Comparison of ENCODE assay signal across 15 cellular contexts in genomic region chr11:35014352-35014751, GRCh38.
A peak's percentile ranks its signal among the peaks of the same experiment; 100 is the strongest.
DNase-seq lines count a peak whose midpoint lies in the region; ATAC-seq and TF ChIP-seq lines count a peak whose summit lies in the region.
"Had no signal": no experiment of that assay in that cellular context is flagged by ENCODE, and none has a peak within 500 bp of the region (broad histone marks: within the 10 kb centered on the region; RNA-seq: fewer than 3 reads in every experiment).

No MANE protein-coding gene starts in this region.

- peaks cover 6% of the 10 kb centered on the region for H3K4me1 ChIP-seq in fibroblast of lung (ENCODE audit: control insufficient read depth, extremely low read depth, insufficient read depth, low read length)

- peak overlapping the region; percentile 64 for H3K4me2 ChIP-seq in fibroblast of lung (ENCODE audit: extremely low read depth, insufficient read depth, low read length)

- no peak overlapping the region for H2AFZ ChIP-seq in fibroblast of lung (ENCODE audit: low read length)

- no peak overlapping the region for H3K9ac ChIP-seq in fibroblast of lung (ENCODE audit: insufficient read depth, low read length)

- H3K27me3 ChIP-seq in fibroblast of lung (ENCODE audit: control insufficient read depth, insufficient read depth, low read length) (no peaks in the 10 kb centered on the region), H7 (ENCODE audit: control insufficient read depth, insufficient read depth, low read length) (no peaks in the 10 kb centered on the region)

- H3K79me2 ChIP-seq in fibroblast of lung (ENCODE audit: control insufficient read depth, insufficient read depth, low read length), result no peaks in the 10 kb centered on the region

- no peak overlapping the region for H3K4me3 Mint-ChIP-seq in T-helper 1 cell treated with Interleukin-12 subunit alpha and Interleukin-12 subunit beta and Interleukin-4 antibody, amounts not matched to agents 30 μg/mL and 1 μg/mL, for 36 hours
- H3K4me3 Mint-ChIP-seq in stimulated activated memory B cell treated with anti-CD40 and anti-IgM and Interleukin-4, amounts not matched to agents 10 μg/mL and 1 μg/mL and 100 μg/mL, for 72 hours, result no peak overlapping the region

- H3K27me3 Mint-ChIP-seq in T-helper 1 cell treated with Interleukin-12 subunit alpha and Interleukin-12 subunit beta and Interleukin-4 antibody, amounts not matched to agents 30 μg/mL and 1 μg/mL, for 36 hours (ENCODE audit: low read depth), result peaks cover 36% of the 10 kb centered on the region
- H3K27me3 Mint-ChIP-seq in stimulated activated memory B cell treated with anti-CD40 and anti-IgM and Interleukin-4, amounts not matched to agents 10 μg/mL and 1 μg/mL and 100 μg/mL, for 72 hours, result no peaks in the 10 kb centered on the region

- DNase-seq in T-helper 1 cell (no peak), fibroblast of lung (ENCODE audit: low read depth in 2 of 2) (peak; percentile 86 to 94), H7 (no peak), middle frontal gyrus (ENCODE audit: extremely low spot score, low spot score) (no peak), HT-29 (ENCODE audit: low spot score) (no peak)
- DNase-seq: activated effector memory CD4-positive, alpha-beta T cell treated with anti-CD3 and anti-CD28 coated beads, Interleukin-2, amount 50 U/mL, for 16 hours; left cardiac atrium; NCI-H1105; psoas muscle had no signal

- H3K9me3 ChIP-seq in fibroblast of lung (ENCODE audit: control insufficient read depth, insufficient read depth, low read depth, low read length), result no peaks in the 10 kb centered on the region
- H3K9me3 ChIP-seq: psoas muscle had no signal

- peaks cover 26% of the 10 kb centered on the region for H3K4me1 Mint-ChIP-seq in T-helper 1 cell treated with Interleukin-12 subunit alpha and Interleukin-12 subunit beta and Interleukin-4 antibody, amounts not matched to agents 30 μg/mL and 1 μg/mL, for 36 hours (ENCODE audit: low read depth)
- H3K4me1 Mint-ChIP-seq in stimulated activated memory B cell treated with anti-CD40 and anti-IgM and Interleukin-4, amounts not matched to agents 10 μg/mL and 1 μg/mL and 100 μg/mL, for 72 hours, result peaks cover 28% of the 10 kb centered on the region

- no peaks in the 10 kb centered on the region for H3K36me3 ChIP-seq in fibroblast of lung (ENCODE audit: control insufficient read depth, insufficient read depth, low read length)
- H3K36me3 ChIP-seq in H7 (replicated peaks; ENCODE audit: control insufficient read depth, insufficient read depth, low read length), result no peaks in the 10 kb centered on the region

- peak overlapping the region; percentile 88 for H3K27ac Mint-ChIP-seq in T-helper 1 cell treated with Interleukin-12 subunit alpha and Interleukin-12 subunit beta and Interleukin-4 antibody, amounts not matched to agents 30 μg/mL and 1 μg/mL, for 36 hours
- peak overlapping the region; percentile 90 for H3K27ac Mint-ChIP-seq in stimulated activated memory B cell treated with anti-CD40 and anti-IgM and Interleukin-4, amounts not matched to agents 10 μg/mL and 1 μg/mL and 100 μg/mL, for 72 hours

- peak; percentile 99 for ATAC-seq in SK-N-SH treated with all-trans-retinoic acid at 6 μM for 48 hours
- ATAC-seq in stimulated activated memory B cell treated with anti-CD40 and anti-IgM and Interleukin-4, amounts not matched to agents 10 μg/mL and 1 μg/mL and 100 μg/mL, for 72 hours, result no peak
- ATAC-seq: HCT116, psoas muscle had no signal

- no peak overlapping the region for H3K4me3 ChIP-seq in fibroblast of lung (replicated peaks in 1 of 4; ENCODE audit: control extremely low read depth in 1 of 4, insufficient read depth in 1 of 4, low read depth in 3 of 4, low read length in 4 of 4)
- no peak overlapping the region for H3K4me3 ChIP-seq in H7 (ENCODE audit: insufficient read depth, low read depth, low read length)
- H3K4me3 ChIP-seq: psoas muscle had no signal

- H3K27ac ChIP-seq in fibroblast of lung (ENCODE audit: insufficient read depth, low read length), result peak overlapping the region; percentile 64
- H3K27ac ChIP-seq: 22Rv1, epithelial cell of prostate, psoas muscle had no signal

- no peak for TF ChIP-seq CTCF in fibroblast of lung (conservative IDR thresholded peaks at IDR 0.05 in 1 of 2, IDR thresholded peaks at IDR 0.05 in 1 of 2; ENCODE audit: low read depth in 1 of 2, low read length in 2 of 2)

- H3K9me3 Mint-ChIP-seq in T-helper 1 cell treated with Interleukin-12 subunit alpha and Interleukin-12 subunit beta and Interleukin-4 antibody, amounts not matched to agents 30 μg/mL and 1 μg/mL, for 36 hours, result no peaks in the 10 kb centered on the region
- H3K9me3 Mint-ChIP-seq in stimulated activated memory B cell treated with anti-CD40 and anti-IgM and Interleukin-4, amounts not matched to agents 10 μg/mL and 1 μg/mL and 100 μg/mL, for 72 hours, result no peaks in the 10 kb centered on the region

- no peaks in the 10 kb centered on the region for H4K20me1 ChIP-seq in fibroblast of lung (ENCODE audit: control insufficient read depth, extremely low read depth, insufficient read depth, low read length)

- no peaks in the 10 kb centered on the region for H3K36me3 Mint-ChIP-seq in T-helper 1 cell treated with Interleukin-12 subunit alpha and Interleukin-12 subunit beta and Interleukin-4 antibody, amounts not matched to agents 30 μg/mL and 1 μg/mL, for 36 hours (ENCODE audit: low read depth)
- H3K36me3 Mint-ChIP-seq in stimulated activated memory B cell treated with anti-CD40 and anti-IgM and Interleukin-4, amounts not matched to agents 10 μg/mL and 1 μg/mL and 100 μg/mL, for 72 hours, result no peaks in the 10 kb centered on the region

TF ChIP-seq in SK-N-SH treated with all-trans-retinoic acid at 6 μM for 48 hours, 23 proteins besides CTCF, POLR2A, EP300 and RAD21 (continues in another document):
- TF ChIP-seq ARNTL (CRISPR knock-in tag; IDR thresholded peaks at IDR 0.05; ENCODE audit: borderline replicate concordance, low read depth) (no peak), TSHZ2 (CRISPR knock-in tag; IDR thresholded peaks at IDR 0.05) (no peak), GLIS3 (CRISPR knock-in tag; IDR thresholded peaks at IDR 0.05) (no peak), ZNF565 (CRISPR knock-in tag; conservative IDR thresholded peaks at IDR 0.05; ENCODE audit: low read depth) (no peak), ZC3H10 (CRISPR knock-in tag; IDR thresholded peaks at IDR 0.05) (no peak), OSR1 (CRISPR knock-in tag; IDR thresholded peaks at IDR 0.05) (no peak), SNAI2 (CRISPR knock-in tag; IDR thresholded peaks at IDR 0.05) (no peak), PPARA (CRISPR knock-in tag; IDR thresholded peaks at IDR 0.05; ENCODE audit: borderline replicate concordance) (no peak)
- TF ChIP-seq, protein P1, sequence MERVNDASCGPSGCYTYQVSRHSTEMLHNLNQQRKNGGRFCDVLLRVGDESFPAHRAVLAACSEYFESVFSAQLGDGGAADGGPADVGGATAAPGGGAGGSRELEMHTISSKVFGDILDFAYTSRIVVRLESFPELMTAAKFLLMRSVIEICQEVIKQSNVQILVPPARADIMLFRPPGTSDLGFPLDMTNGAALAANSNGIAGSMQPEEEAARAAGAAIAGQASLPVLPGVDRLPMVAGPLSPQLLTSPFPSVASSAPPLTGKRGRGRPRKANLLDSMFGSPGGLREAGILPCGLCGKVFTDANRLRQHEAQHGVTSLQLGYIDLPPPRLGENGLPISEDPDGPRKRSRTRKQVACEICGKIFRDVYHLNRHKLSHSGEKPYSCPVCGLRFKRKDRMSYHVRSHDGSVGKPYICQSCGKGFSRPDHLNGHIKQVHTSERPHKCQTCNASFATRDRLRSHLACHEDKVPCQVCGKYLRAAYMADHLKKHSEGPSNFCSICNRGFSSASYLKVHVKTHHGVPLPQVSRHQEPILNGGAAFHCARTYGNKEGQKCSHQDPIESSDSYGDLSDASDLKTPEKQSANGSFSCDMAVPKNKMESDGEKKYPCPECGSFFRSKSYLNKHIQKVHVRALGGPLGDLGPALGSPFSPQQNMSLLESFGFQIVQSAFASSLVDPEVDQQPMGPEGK (CRISPR knock-in tag; IDR thresholded peaks at IDR 0.05; ENCODE audit: borderline replicate concordance), result no peak
- TF ChIP-seq, protein P2, sequence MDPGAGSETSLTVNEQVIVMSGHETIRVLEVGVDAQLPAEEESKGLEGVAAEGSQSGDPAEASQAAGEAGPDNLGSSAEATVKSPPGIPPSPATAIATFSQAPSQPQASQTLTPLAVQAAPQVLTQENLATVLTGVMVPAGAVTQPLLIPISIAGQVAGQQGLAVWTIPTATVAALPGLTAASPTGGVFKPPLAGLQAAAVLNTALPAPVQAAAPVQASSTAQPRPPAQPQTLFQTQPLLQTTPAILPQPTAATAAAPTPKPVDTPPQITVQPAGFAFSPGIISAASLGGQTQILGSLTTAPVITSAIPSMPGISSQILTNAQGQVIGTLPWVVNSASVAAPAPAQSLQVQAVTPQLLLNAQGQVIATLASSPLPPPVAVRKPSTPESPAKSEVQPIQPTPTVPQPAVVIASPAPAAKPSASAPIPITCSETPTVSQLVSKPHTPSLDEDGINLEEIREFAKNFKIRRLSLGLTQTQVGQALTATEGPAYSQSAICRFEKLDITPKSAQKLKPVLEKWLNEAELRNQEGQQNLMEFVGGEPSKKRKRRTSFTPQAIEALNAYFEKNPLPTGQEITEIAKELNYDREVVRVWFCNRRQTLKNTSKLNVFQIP (CRISPR knock-in tag; IDR thresholded peaks at IDR 0.05; ENCODE audit: borderline replicate concordance, low read depth), result no peak

Comparison
In these comparisons a context has a peak if more than half of its experiments do, and no peak if none do; other contexts are left out.
1. DNase-seq: peak in fibroblast of lung (2 of 2); none in T-helper 1 cell (0 of 5), H7 (single experiment), middle frontal gyrus (single experiment) and HT-29 (single experiment).